Comparison of ENCODE assay signal across 1 cellular context in genomic region chr10:96229568-96230030, GRCh38.
TF ChIP-seq lines count a peak whose summit lies in the region.

No MANE protein-coding gene starts in this region.

TF ChIP-seq in GM12878, 131 proteins besides CTCF, POLR2A, EP300 and RAD21 (continued from another document and continues in another):
- TF ChIP-seq MYC (IDR thresholded peaks at IDR 0.05; ENCODE audit: insufficient read depth, insufficient read length, insufficient replicate concordance, low read length, severe bottlenecking) (no peak), ZNF592 (IDR thresholded peaks at IDR 0.05) (no peak), EGR1 (IDR thresholded peaks at IDR 0.05; ENCODE audit: borderline replicate concordance in 1 of 2, low read depth in 2 of 2, low read length in 2 of 2) (no peak), SUPT20H (IDR thresholded peaks at IDR 0.05; ENCODE audit: borderline replicate concordance, control insufficient read depth, low read depth, low read length) (no peak), RELA (IDR thresholded peaks at IDR 0.05; ENCODE audit: borderline replicate concordance, partially characterized antibody) (peak; percentile 45), CREB1 (IDR thresholded peaks at IDR 0.05; ENCODE audit: low read depth) (peak; percentile 47; the same call in 1 of the 2 replicates), TCF7 (IDR thresholded peaks at IDR 0.05; ENCODE audit: borderline replicate concordance) (no peak), SMARCA5 (IDR thresholded peaks at IDR 0.05) (peak; percentile 88), TCF3 (IDR thresholded peaks at IDR 0.05; ENCODE audit: borderline replicate concordance, insufficient read depth, low read depth, low read length) (no peak), SIX5 (IDR thresholded peaks at IDR 0.05; ENCODE audit: low read depth, low read length, severe bottlenecking) (no peak), ZSCAN29 (IDR thresholded peaks at IDR 0.05) (no peak), TBL1XR1 (IDR thresholded peaks at IDR 0.05; ENCODE audit: low read depth, low read length) (no peak), FOS (IDR thresholded peaks at IDR 0.05; ENCODE audit: borderline replicate concordance, extremely low read depth, insufficient read length) (no peak), BMI1 (IDR thresholded peaks at IDR 0.05; ENCODE audit: borderline replicate concordance) (no peak), ASH2L (IDR thresholded peaks at IDR 0.05; ENCODE audit: borderline replicate concordance, low read depth) (no peak), RBBP5 (conservative IDR thresholded peaks at IDR 0.05) (no peak), PKNOX1 (IDR thresholded peaks at IDR 0.05) (no peak), BRCA1 (IDR thresholded peaks at IDR 0.05; ENCODE audit: low read depth, low read length) (no peak), STAT3 (IDR thresholded peaks at IDR 0.05; ENCODE audit: low read depth, low read length) (no peak), ZNF207 (IDR thresholded peaks at IDR 0.05; ENCODE audit: borderline replicate concordance) (0 out of 2 replicates have a peak, but pooled peaks have one; percentile 23), SKIL (IDR thresholded peaks at IDR 0.05; ENCODE audit: low read depth, poor library complexity, severe bottlenecking) (peak; percentile 36), BCLAF1 (IDR thresholded peaks at IDR 0.05) (no peak), MEF2B (IDR thresholded peaks at IDR 0.05; ENCODE audit: partially characterized antibody, poor library complexity, severe bottlenecking) (peak; percentile 39), TCF12 (IDR thresholded peaks at IDR 0.05; ENCODE audit: low read depth, low read length) (peak; percentile 44; the same call in 1 of the 2 replicates), ETV6 (conservative IDR thresholded peaks at IDR 0.05 in 1 of 2, IDR thresholded peaks at IDR 0.05 in 1 of 2; ENCODE audit: borderline replicate concordance in 1 of 2, low read depth in 1 of 2) (peak in 1 of 2 experiments; percentile 37; a peak in 1 of 4 replicates), ZBTB4 (CRISPR knock-in tag; IDR thresholded peaks at IDR 0.05) (no peak), EZH2 (IDR thresholded peaks at IDR 0.05; ENCODE audit: borderline replicate concordance, control insufficient read depth, low read depth, low read length) (no peak), HSF1 (IDR thresholded peaks at IDR 0.05; ENCODE audit: low read depth, low read length) (0 out of 2 replicates have a peak, but pooled peaks have one; percentile 38), ZNF687 (IDR thresholded peaks at IDR 0.05) (no peak), ZNF384 (IDR thresholded peaks at IDR 0.05; ENCODE audit: borderline replicate concordance, low read depth, low read length) (no peak), SREBF1 (IDR thresholded peaks at IDR 0.05; ENCODE audit: low read length) (no peak)
